34 cellular contexts compared by ENCODE assay signal in genomic region chr4:15089979-15090378, GRCh38.
"Had no signal": no experiment of that assay in that cellular context is flagged by ENCODE, and none has a peak within 500 bp of the region (broad histone marks: within the 10 kb centered on the region; RNA-seq: fewer than 3 reads in every experiment).

No MANE protein-coding gene starts in this region.

- H3K27me3 ChIP-seq: MG63 had no signal

- H3K4me3 ChIP-seq: MG63 had no signal

- H3K36me3 ChIP-seq: MG63 had no signal

- H3K9me3 ChIP-seq: MG63 had no signal

- DNase-seq: Karpas-422, Kasumi-1, MG63, MM.1S, MV-4-11, NCI-H1048, NCI-H1092, NCI-H1092 treated with DMSO at 0.1 percent for 48 hours, NCI-H1105, NCI-H1105 treated with DMSO at 0.1 percent for 48 hours, NCI-H1417, NCI-H1417 treated with DMSO at 0.1 percent for 48 hours, NCI-H1436, NCI-H1436 treated with DMSO at 0.1 percent for 48 hours, NCI-H146, NCI-H1694, NCI-H1694 treated with DMSO at 0.1 percent for 48 hours, NCI-H187, NCI-H187 treated with DMSO at 0.1 percent for 48 hours, NCI-H1930, NCI-H2029, NCI-H2029 treated with DMSO at 0.1 percent for 48 hours, NCI-H2081, NCI-H2081 treated with DMSO at 0.1 percent for 48 hours, NCI-H2107, NCI-H2171, NCI-H2171 treated with DMSO at 0.1 percent for 48 hours, NCI-H2227 treated with DMSO at 0.1 percent for 48 hours, NCI-H226, NCI-H345, NCI-H446, NCI-H446 treated with DMSO at 0.1 percent for 48 hours, NCI-H510A, NCI-H510A treated with DMSO at 0.1 percent for 48 hours had no signal
